In genomic region chr9:33049680-33050361, GRCh38 we compare ENCODE assay signal across 13 cellular contexts. TPM values are rescaled to one million over a fixed set of nuclear protein-coding genes. Genes with fewer than 3 reads are reported as not detected.
DNase-seq lines count a peak whose midpoint lies in the region; ATAC-seq and TF ChIP-seq lines count a peak whose summit lies in the region.
"Had no signal": no experiment of that assay in that cellular context is flagged by ENCODE, and none has a peak within 500 bp of the region (broad histone marks: within the 10 kb centered on the region; RNA-seq: fewer than 3 reads in every experiment).

No MANE protein-coding gene starts in this region.

- H3K36me3 ChIP-seq in tibial nerve, result peaks cover 0 to 86% (median 3%) of the 10 kb centered on the region in 3 donors
- H3K36me3 ChIP-seq: breast epithelium had no signal

- intact Hi-C loops in activated CD4-positive, alpha-beta memory T cell treated with anti-CD3 and anti-CD28 coated beads for 36 hours (cut with micrococcal nuclease), result no loop called here

- ATAC-seq in GM18502 (IDR thresholded peaks at IDR 0.05; ENCODE audit: poor library complexity, unreplicated experiment) (peak; percentile 86), GM19438 (IDR thresholded peaks at IDR 0.05; ENCODE audit: low read depth, unreplicated experiment) (peak; percentile 65), HG02938 (IDR thresholded peaks at IDR 0.05; ENCODE audit: unreplicated experiment) (peak; percentile 88)
- ATAC-seq in stimulated activated memory B cell treated with anti-CD40 and anti-IgM and Interleukin-4, amounts not matched to agents 10 μg/mL and 1 μg/mL and 100 μg/mL, for 72 hours, result no peak
- ATAC-seq: esophagus mucosa had no signal

- H3K27ac Mint-ChIP-seq in activated CD4-positive, alpha-beta memory T cell treated with anti-CD3 and anti-CD28 coated beads for 36 hours, result peak overlapping the region; percentile 20
- no peak overlapping the region for H3K27ac Mint-ChIP-seq in stimulated activated memory B cell treated with anti-CD40 and anti-IgM and Interleukin-4, amounts not matched to agents 10 μg/mL and 1 μg/mL and 100 μg/mL, for 72 hours

- WGBS in tibial nerve, 2 donors, result 87% methylated on average over 2 of the region's 2 CpGs

- TF ChIP-seq EP300 in tibial nerve (IDR thresholded peaks at IDR 0.05), result no peak

- peaks cover 36% of the 10 kb centered on the region for H3K36me3 Mint-ChIP-seq in activated CD4-positive, alpha-beta memory T cell treated with anti-CD3 and anti-CD28 coated beads for 36 hours
- H3K36me3 Mint-ChIP-seq in stimulated activated memory B cell treated with anti-CD40 and anti-IgM and Interleukin-4, amounts not matched to agents 10 μg/mL and 1 μg/mL and 100 μg/mL, for 72 hours, result peaks cover 46% of the 10 kb centered on the region

- H3K27ac ChIP-seq in tibial nerve, result no peak overlapping the region
- H3K27ac ChIP-seq: breast epithelium had no signal

- no peak overlapping the region for H3K4me3 Mint-ChIP-seq in activated CD4-positive, alpha-beta memory T cell treated with anti-CD3 and anti-CD28 coated beads for 36 hours
- no peak overlapping the region for H3K4me3 Mint-ChIP-seq in stimulated activated memory B cell treated with anti-CD40 and anti-IgM and Interleukin-4, amounts not matched to agents 10 μg/mL and 1 μg/mL and 100 μg/mL, for 72 hours
- H3K4me3 Mint-ChIP-seq: CD4-positive, CD25-positive, alpha-beta regulatory T cell; naive B cell had no signal

- no peaks in the 10 kb centered on the region for H3K27me3 Mint-ChIP-seq in activated CD4-positive, alpha-beta memory T cell treated with anti-CD3 and anti-CD28 coated beads for 36 hours
- H3K27me3 Mint-ChIP-seq in stimulated activated memory B cell treated with anti-CD40 and anti-IgM and Interleukin-4, amounts not matched to agents 10 μg/mL and 1 μg/mL and 100 μg/mL, for 72 hours, result no peaks in the 10 kb centered on the region
- H3K27me3 Mint-ChIP-seq: CD4-positive, CD25-positive, alpha-beta regulatory T cell; naive B cell had no signal

- POLR2A ChIA-PET in activated CD4-positive, alpha-beta memory T cell treated with anti-CD3 and anti-CD28 coated beads for 36 hours (lab: Charles Lee), result no interaction called here

- TF ChIP-seq CTCF in tibial nerve (IDR thresholded peaks at IDR 0.05), result no peak

- CTCF ChIA-PET in activated CD4-positive, alpha-beta memory T cell treated with anti-CD3 and anti-CD28 coated beads for 36 hours (lab: Charles Lee), result interaction anchor here (0.6 kb wide), 1 partner anchor 14 kb away, joined by 5 read pairs; no protein-coding TSS in a partner anchor

- no peaks in the 10 kb centered on the region for H3K27me3 ChIP-seq in tibial nerve
- H3K27me3 ChIP-seq: breast epithelium had no signal

- peaks cover 13% of the 10 kb centered on the region for H3K4me1 Mint-ChIP-seq in activated CD4-positive, alpha-beta memory T cell treated with anti-CD3 and anti-CD28 coated beads for 36 hours (ENCODE audit: low read depth)
- peaks cover 16% of the 10 kb centered on the region for H3K4me1 Mint-ChIP-seq in stimulated activated memory B cell treated with anti-CD40 and anti-IgM and Interleukin-4, amounts not matched to agents 10 μg/mL and 1 μg/mL and 100 μg/mL, for 72 hours

- no peak overlapping the region for H3K4me3 ChIP-seq in tibial nerve
- H3K4me3 ChIP-seq: breast epithelium had no signal

- TF ChIP-seq POLR2A in tibial nerve (IDR thresholded peaks at IDR 0.05), result no peak

- H3K4me1 ChIP-seq in tibial nerve, result peaks cover 0 to under 1% (median 0%) of the 10 kb centered on the region in 4 donors
- H3K4me1 ChIP-seq: breast epithelium had no signal

- no peaks in the 10 kb centered on the region for H3K9me3 ChIP-seq in tibial nerve
- H3K9me3 ChIP-seq: breast epithelium had no signal

- H3K9me3 Mint-ChIP-seq in activated CD4-positive, alpha-beta memory T cell treated with anti-CD3 and anti-CD28 coated beads for 36 hours, result no peaks in the 10 kb centered on the region
- H3K9me3 Mint-ChIP-seq in stimulated activated memory B cell treated with anti-CD40 and anti-IgM and Interleukin-4, amounts not matched to agents 10 μg/mL and 1 μg/mL and 100 μg/mL, for 72 hours, result peaks cover 4% of the 10 kb centered on the region
- H3K9me3 Mint-ChIP-seq: CD4-positive, CD25-positive, alpha-beta regulatory T cell had no signal

- DNase-seq in activated CD4-positive, alpha-beta memory T cell treated with anti-CD3 and anti-CD28 coated beads for 36 hours, result no peak
- no peak for DNase-seq in stimulated activated CD4-positive, alpha-beta T cell treated with anti-CD3 and anti-CD28 coated beads, Interleukin-2, amount 100 ng/mL, for 24 hours
- no peak for DNase-seq in tibial nerve (ENCODE audit: low spot score in 2 of 2)
- no peak for DNase-seq in activated gamma-delta T cell treated with Interleukin-2 at 50 U/mL for 16 hours
- DNase-seq: CD4-positive, CD25-positive, alpha-beta regulatory T cell; naive B cell; NCI-H82 had no signal

RNA-seq across cellular contexts. Expression of gene DNAJA1, which starts 24.7 kb away (rescaled TPM):
- 100 to 1,000 TPM; 173 to 184 TPM for total RNA-seq in activated CD4-positive, alpha-beta memory T cell treated with anti-CD3 and anti-CD28 coated beads for 36 hours
- 10 to 100 TPM; 58.1 to 81.6 (median 72.3) TPM for total RNA-seq in tibial nerve

RNA-seq across cellular contexts. Expression of gene SMU1, which starts 26.7 kb away (rescaled TPM):
- total RNA-seq in activated CD4-positive, alpha-beta memory T cell treated with anti-CD3 and anti-CD28 coated beads for 36 hours, result 10 to 100 TPM; 25.8 to 26.1 TPM
- total RNA-seq in tibial nerve, result 10 to 100 TPM; 15.1 to 19.9 (median 16.8) TPM

RNA-seq across cellular contexts. Expression of gene APTX, which starts 48.4 kb away (rescaled TPM):
- 10 to 100 TPM; 43.7 to 45.9 TPM for total RNA-seq in activated CD4-positive, alpha-beta memory T cell treated with anti-CD3 and anti-CD28 coated beads for 36 hours
- total RNA-seq in tibial nerve, result 10 to 100 TPM; 22.8 to 48.7 (median 33.4) TPM
